Comparison of ENCODE assay signal across 14 cellular contexts in genomic region chr1:198641966-198642656, GRCh38. TPM values are rescaled to one million over a fixed set of nuclear protein-coding genes. Genes with fewer than 3 reads are reported as not detected.
A peak's percentile ranks its signal among the peaks of the same experiment; 100 is the strongest.
DNase-seq lines count a peak whose midpoint lies in the region; ATAC-seq and TF ChIP-seq lines count a peak whose summit lies in the region.
"Had no signal": no experiment of that assay in that cellular context is flagged by ENCODE, and none has a peak within 500 bp of the region (broad histone marks: within the 10 kb centered on the region; RNA-seq: fewer than 3 reads in every experiment).

No MANE protein-coding gene starts in this region.

- no peak overlapping the region for H2AFZ ChIP-seq in OCI-LY1 (ENCODE audit: low read length)

- peak overlapping the region; percentile 84 for H3K9ac ChIP-seq in OCI-LY1 (ENCODE audit: low read length)

- ATAC-seq in central memory CD8-positive, alpha-beta T cell (replicated peaks; ENCODE audit: extremely low read depth, poor library complexity, severe bottlenecking) = no peak
- no peak for ATAC-seq in GM18498 (IDR thresholded peaks at IDR 0.05; ENCODE audit: unreplicated experiment)

- no peaks in the 10 kb centered on the region for H3K27me3 Mint-ChIP-seq in activated CD4-positive, alpha-beta T cell treated with anti-CD3 and anti-CD28 coated beads, Interleukin-2, amount 10 ng/mL, durations not matched to agents 7 days and 5 days
- no peaks in the 10 kb centered on the region for H3K27me3 Mint-ChIP-seq in central memory CD8-positive, alpha-beta T cell

- TF ChIP-seq POLR2A in suprapubic skin (IDR thresholded peaks at IDR 0.05) = no peak

- 81% methylated on average over 5 of the region's 5 CpGs for WGBS in suprapubic skin

- CTCF ChIA-PET in activated CD4-positive, alpha-beta T cell treated with anti-CD3 and anti-CD28 coated beads, Interleukin-2, amount 10 ng/mL, durations not matched to agents 7 days and 5 days (lab: Charles Lee) = interaction anchor here (1.1 kb wide), 1 partner anchor 26 kb away, joined by 3 read pairs; no protein-coding TSS in a partner anchor

- H3F3A ChIP-seq in OCI-LY1 (ENCODE audit: insufficient read depth, low read length) = peaks cover 12% of the 10 kb centered on the region; the same call in 1 of the 2 replicates

- H3K4me1 ChIP-seq in OCI-LY1 (ENCODE audit: insufficient read depth, low read length, severe bottlenecking) (peaks cover 79% of the 10 kb centered on the region), suprapubic skin (no peaks in the 10 kb centered on the region)
- H3K4me1 ChIP-seq: tibial artery had no signal

- no peak for DNase-seq in activated CD4-positive, alpha-beta T cell treated with anti-CD3 and anti-CD28 coated beads, Interleukin-2, amount 10 ng/mL, durations not matched to agents 7 days and 5 days
- DNase-seq in activated CD4-positive, alpha-beta T cell treated with anti-CD3 and anti-CD28 coated beads, Interleukin-2, amount 50 U/mL, for 4 hours = no peak
- no peak for DNase-seq in central memory CD8-positive, alpha-beta T cell (ENCODE audit: low spot score in 2 of 2)
- DNase-seq in suprapubic skin (ENCODE audit: low spot score in 2 of 2) (no peak), HT-29 (ENCODE audit: low spot score) (no peak), NCI-H446 (lab: John Stamatoyannopoulos, UW) (no peak)
- DNase-seq: cortex of kidney, DMS79 treated with DMSO at 0.1 percent for 48 hours, mucosa of descending colon, NCI-H2171, tibial artery, WERI-Rb-1 had no signal

- peak overlapping the region; percentile 84 for H3K4me3 Mint-ChIP-seq in activated CD4-positive, alpha-beta T cell treated with anti-CD3 and anti-CD28 coated beads, Interleukin-2, amount 10 ng/mL, durations not matched to agents 7 days and 5 days
- H3K4me3 Mint-ChIP-seq in central memory CD8-positive, alpha-beta T cell = peak overlapping the region; percentile 84

- H3K4me3 ChIP-seq in OCI-LY1 (ENCODE audit: low read depth, low read length, poor library complexity, severe bottlenecking) (peak overlapping the region; percentile 68), suprapubic skin (peak overlapping the region; percentile 37)
- H3K4me3 ChIP-seq: mucosa of descending colon, tibial artery had no signal

- H3K36me3 ChIP-seq in OCI-LY1 (ENCODE audit: insufficient read depth, low read length) = peaks cover 69% of the 10 kb centered on the region
- no peaks in the 10 kb centered on the region for H3K36me3 ChIP-seq in suprapubic skin
- H3K36me3 ChIP-seq: tibial artery, WERI-Rb-1 had no signal

- H3K27me3 ChIP-seq in OCI-LY1 (ENCODE audit: insufficient read depth, low read length) (no peaks in the 10 kb centered on the region), suprapubic skin (no peaks in the 10 kb centered on the region)
- H3K27me3 ChIP-seq: tibial artery had no signal

- peak overlapping the region; percentile 99 for H3K27ac ChIP-seq in OCI-LY1 (ENCODE audit: low read depth, low read length, poor library complexity, severe bottlenecking)
- H3K27ac ChIP-seq in suprapubic skin = no peak overlapping the region
- H3K27ac ChIP-seq: tibial artery, WERI-Rb-1 had no signal

- peak overlapping the region; percentile 86 for H3K4me2 ChIP-seq in OCI-LY1 (ENCODE audit: low read length)

- no peaks in the 10 kb centered on the region for H3K9me2 ChIP-seq in OCI-LY1 (ENCODE audit: low read depth, low read length)

- H4K20me1 ChIP-seq in OCI-LY1 (ENCODE audit: insufficient read depth, low read length) = no peaks in the 10 kb centered on the region

- TF ChIP-seq EP300 in suprapubic skin (IDR thresholded peaks at IDR 0.05) = no peak

- peaks cover 93% of the 10 kb centered on the region for H3K79me2 ChIP-seq in OCI-LY1 (ENCODE audit: insufficient read depth, low read length)

- H3K9me3 ChIP-seq in OCI-LY1 (ENCODE audit: low read length) = no peaks in the 10 kb centered on the region
- no peaks in the 10 kb centered on the region for H3K9me3 ChIP-seq in suprapubic skin
- H3K9me3 ChIP-seq: mucosa of descending colon, tibial artery had no signal

- no peaks in the 10 kb centered on the region for H3K9me3 Mint-ChIP-seq in activated CD4-positive, alpha-beta T cell treated with anti-CD3 and anti-CD28 coated beads, Interleukin-2, amount 10 ng/mL, durations not matched to agents 7 days and 5 days
- H3K9me3 Mint-ChIP-seq in central memory CD8-positive, alpha-beta T cell = no peaks in the 10 kb centered on the region

- POLR2A ChIA-PET in activated CD4-positive, alpha-beta T cell treated with anti-CD3 and anti-CD28 coated beads, Interleukin-2, amount 10 ng/mL, durations not matched to agents 7 days and 5 days (lab: Charles Lee) = interaction anchor here (1.6 kb wide), 1 partner anchor 21 kb away, joined by 5 read pairs; no protein-coding TSS in a partner anchor

- peaks cover 42% of the 10 kb centered on the region for H3K4me1 Mint-ChIP-seq in activated CD4-positive, alpha-beta T cell treated with anti-CD3 and anti-CD28 coated beads, Interleukin-2, amount 10 ng/mL, durations not matched to agents 7 days and 5 days
- peaks cover 42% of the 10 kb centered on the region for H3K4me1 Mint-ChIP-seq in central memory CD8-positive, alpha-beta T cell

- H3K36me3 Mint-ChIP-seq in activated CD4-positive, alpha-beta T cell treated with anti-CD3 and anti-CD28 coated beads, Interleukin-2, amount 10 ng/mL, durations not matched to agents 7 days and 5 days (ENCODE audit: low read depth) = peaks cover 65% of the 10 kb centered on the region
- H3K36me3 Mint-ChIP-seq in central memory CD8-positive, alpha-beta T cell (ENCODE audit: insufficient read depth) = peaks cover 47% of the 10 kb centered on the region

- peak overlapping the region; percentile 93 for H3K27ac Mint-ChIP-seq in activated CD4-positive, alpha-beta T cell treated with anti-CD3 and anti-CD28 coated beads, Interleukin-2, amount 10 ng/mL, durations not matched to agents 7 days and 5 days
- H3K27ac Mint-ChIP-seq in central memory CD8-positive, alpha-beta T cell (ENCODE audit: low read depth) = peak overlapping the region; percentile 99

- TF ChIP-seq CTCF in OCI-LY1 (IDR thresholded peaks at IDR 0.05; ENCODE audit: low read length) (no peak), suprapubic skin (IDR thresholded peaks at IDR 0.05) (no peak)

RNA-seq across cellular contexts. Expression of gene PTPRC, which starts 3.3 kb away (rescaled TPM):
- 100 to 1,000 TPM; 700 to 862 TPM for total RNA-seq in activated CD4-positive, alpha-beta T cell treated with anti-CD3 and anti-CD28 coated beads, Interleukin-2, amount 10 ng/mL, durations not matched to agents 7 days and 5 days
- 10 to 100 TPM in 1 of 4 donors, 1 to 10 TPM in 3; 4.7 to 11.4 (median 6.7) TPM for total RNA-seq in suprapubic skin
- not detected in 2 replicates for total RNA-seq in HT-29 (2014; rRNA removed; shearing (Covaris generic))

Comparison
In these comparisons a context has a peak if more than half of its experiments do, and no peak if none do; other contexts are left out.
1. RNA of gene PTPRC, which starts 3.3 kb away (total RNA-seq): 700 to 862 TPM in activated CD4-positive, alpha-beta T cell treated with anti-CD3 and anti-CD28 coated beads, Interleukin-2, amount 10 ng/mL, durations not matched to agents 7 days and 5 days; 4.7 to 11.4 TPM in suprapubic skin and not detected in HT-29; every median in the first group is over 10 times any median in the second.